In genomic region chr5:171120986-171121622, GRCh38 we compare ENCODE assay signal across 27 cellular contexts.
"Had no signal": no experiment of that assay in that cellular context is flagged by ENCODE, and none has a peak within 500 bp of the region (broad histone marks: within the 10 kb centered on the region; RNA-seq: fewer than 3 reads in every experiment).

No MANE protein-coding gene starts in this region.

- DNase-seq: cortex of kidney; effector memory CD8-positive, alpha-beta T cell; erythroblast; esophagus squamous epithelium; foreskin melanocyte; glutamatergic neuron; heart right ventricle; hippocampal formation; kidney glomerular epithelial cell; left colon; left ventricle myocardium inferior; lower lobe of right lung; natural killer cell; stimulated activated CD4-positive, alpha-beta T cell treated with anti-CD3 and anti-CD28 coated beads, Interleukin-2, amount 100 ng/mL, for 24 hours; stimulated activated CD4-positive, alpha-beta T cell treated with anti-CD3 and anti-CD28 coated beads, Interleukin-4, amount 100 ng/mL, for 24 hours; stimulated activated naive CD4-positive, alpha-beta T cell treated with Interleukin-2 at 50 U/mL for 16 hours; stomach; thyroid gland had no signal

- H3K36me3 ChIP-seq: esophagus squamous epithelium, heart right ventricle, left ventricle myocardium inferior, lower lobe of right lung, prostate gland, right atrium auricular region, stomach, thyroid gland had no signal

- H3K36me3 Mint-ChIP-seq: memory B cell; stimulated activated effector memory CD8-positive, alpha-beta T cell treated with anti-CD3 and anti-CD28 coated beads, Interleukin-12 subunit alpha, Interleukin-12 subunit beta, amount 100 ng/mL, for 72 hours had no signal

- H3K4me1 Mint-ChIP-seq: memory B cell; natural killer cell; neural crest cell; stimulated activated effector memory CD8-positive, alpha-beta T cell treated with anti-CD3 and anti-CD28 coated beads, Interleukin-12 subunit alpha, Interleukin-12 subunit beta, amount 100 ng/mL, for 72 hours had no signal

- H3K27ac Mint-ChIP-seq: effector memory CD8-positive, alpha-beta T cell; memory B cell; natural killer cell; stimulated activated effector memory CD8-positive, alpha-beta T cell treated with anti-CD3 and anti-CD28 coated beads, Interleukin-12 subunit alpha, Interleukin-12 subunit beta, amount 100 ng/mL, for 72 hours; type B pancreatic cell had no signal

- H3K27ac ChIP-seq: esophagus squamous epithelium, heart right ventricle, left ventricle myocardium inferior, lower lobe of right lung, prostate gland, right atrium auricular region, stomach, thyroid gland had no signal

- FAIRE-seq: endometrium, islet of Langerhans had no signal

- H3K27me3 ChIP-seq: esophagus squamous epithelium, heart right ventricle, right atrium auricular region, stomach, thyroid gland had no signal

- H3K27me3 Mint-ChIP-seq: type B pancreatic cell had no signal

- H3K4me3 ChIP-seq: esophagus squamous epithelium, heart right ventricle, left ventricle myocardium inferior, lower lobe of right lung, prostate gland, right atrium auricular region, stomach, thyroid gland had no signal

- H3K9me3 ChIP-seq: esophagus squamous epithelium, prostate gland, right atrium auricular region, stomach, thyroid gland had no signal

- H3K4me3 Mint-ChIP-seq: effector memory CD8-positive, alpha-beta T cell; memory B cell; natural killer cell; neural crest cell; stimulated activated effector memory CD8-positive, alpha-beta T cell treated with anti-CD3 and anti-CD28 coated beads, Interleukin-12 subunit alpha, Interleukin-12 subunit beta, amount 100 ng/mL, for 72 hours; type B pancreatic cell had no signal

- ATAC-seq: effector memory CD8-positive, alpha-beta T cell; left colon; natural killer cell; sciatic nerve; stimulated activated effector memory CD8-positive, alpha-beta T cell treated with anti-CD3 and anti-CD28 coated beads, Interleukin-12 subunit alpha, Interleukin-12 subunit beta, amount 100 ng/mL, for 72 hours had no signal

- H3K4me1 ChIP-seq: esophagus squamous epithelium, heart right ventricle, left ventricle myocardium inferior, lower lobe of right lung, prostate gland, right atrium auricular region, stomach, thyroid gland had no signal
